In genomic region chr4:6032249-6033244, GRCh38 we compare ENCODE assay signal across 13 cellular contexts. TPM values are rescaled to one million over a fixed set of nuclear protein-coding genes. Genes with fewer than 3 reads are reported as not detected.
DNase-seq lines count a peak whose midpoint lies in the region; ATAC-seq and TF ChIP-seq lines count a peak whose summit lies in the region.
"Had no signal": no experiment of that assay in that cellular context is flagged by ENCODE, and none has a peak within 500 bp of the region (broad histone marks: within the 10 kb centered on the region; RNA-seq: fewer than 3 reads in every experiment).

No MANE protein-coding gene starts in this region.

- no peak for TF ChIP-seq CTCF in omental fat pad (IDR thresholded peaks at IDR 0.05)
- TF ChIP-seq CTCF in brain microvascular endothelial cell (IDR thresholded peaks at IDR 0.05; ENCODE audit: low read depth, low read length, missing control alignments): no peak

- CTCF ChIA-PET in activated CD4-positive, alpha-beta memory T cell treated with anti-CD3 and anti-CD28 coated beads, Interleukin-2, amount 10 ng/mL, durations not matched to agents 7 days and 5 days (lab: Charles Lee): interaction anchor here (1.2 to 1.5 kb wide), 2 partner anchors 32 to 299 kb away, joined by 3 to 4 read pairs; no protein-coding TSS in a partner anchor

- H3K9me3 Mint-ChIP-seq in activated CD4-positive, alpha-beta memory T cell treated with anti-CD3 and anti-CD28 coated beads, Interleukin-2, amount 10 ng/mL, durations not matched to agents 7 days and 5 days: no peaks in the 10 kb centered on the region
- H3K9me3 Mint-ChIP-seq: activated naive CD8-positive, alpha-beta T cell treated with anti-CD3 and anti-CD28 coated beads, Interleukin-2, amount 10 ng/mL, durations not matched to agents 7 days and 5 days; naive B cell had no signal

- in situ Hi-C loops in brain microvascular endothelial cell (cut with HindIII; ENCODE audit: low pct_ligation_motif_present, low sequenced_read_pairs): no loop called here

- H3K27me3 Mint-ChIP-seq in activated CD4-positive, alpha-beta memory T cell treated with anti-CD3 and anti-CD28 coated beads, Interleukin-2, amount 10 ng/mL, durations not matched to agents 7 days and 5 days: no peaks in the 10 kb centered on the region
- H3K27me3 Mint-ChIP-seq: activated naive CD8-positive, alpha-beta T cell treated with anti-CD3 and anti-CD28 coated beads, Interleukin-2, amount 10 ng/mL, durations not matched to agents 7 days and 5 days had no signal

- DNase-seq in Daoy (ENCODE audit: low read depth) (peak; percentile 46), NCI-H345 (lab: John Stamatoyannopoulos, UW) (peak; percentile 85), omental fat pad (ENCODE audit: low spot score) (no peak), SK-N-DZ (ENCODE audit: low spot score) (no peak), NCI-H526 treated with DMSO at 0.1 percent for 48 hours (lab: John Stamatoyannopoulos, UW) (no peak), brain microvascular endothelial cell (no peak)
- no peak for DNase-seq in activated CD4-positive, alpha-beta memory T cell treated with anti-CD3 and anti-CD28 coated beads, Interleukin-2, amount 10 ng/mL, durations not matched to agents 7 days and 5 days
- DNase-seq: activated naive CD8-positive, alpha-beta T cell treated with anti-CD3 and anti-CD28 coated beads, Interleukin-2, amount 10 ng/mL, durations not matched to agents 7 days and 5 days; naive B cell; stimulated activated CD4-positive, alpha-beta T cell treated with anti-CD3 and anti-CD28 coated beads, Interleukin-2, amount 100 ng/mL, for 24 hours; T-helper 1 cell had no signal

- no peak overlapping the region for H3K4me3 ChIP-seq in brain microvascular endothelial cell (ENCODE audit: low read depth, low read length)

- POLR2A ChIA-PET in activated CD4-positive, alpha-beta memory T cell treated with anti-CD3 and anti-CD28 coated beads, Interleukin-2, amount 10 ng/mL, durations not matched to agents 7 days and 5 days (lab: Charles Lee): no interaction called here

- H3K4me1 Mint-ChIP-seq in activated CD4-positive, alpha-beta memory T cell treated with anti-CD3 and anti-CD28 coated beads, Interleukin-2, amount 10 ng/mL, durations not matched to agents 7 days and 5 days: no peaks in the 10 kb centered on the region
- H3K4me1 Mint-ChIP-seq: activated naive CD8-positive, alpha-beta T cell treated with anti-CD3 and anti-CD28 coated beads, Interleukin-2, amount 10 ng/mL, durations not matched to agents 7 days and 5 days; naive B cell had no signal

- no peak overlapping the region for H3K27ac Mint-ChIP-seq in activated CD4-positive, alpha-beta memory T cell treated with anti-CD3 and anti-CD28 coated beads, Interleukin-2, amount 10 ng/mL, durations not matched to agents 7 days and 5 days
- H3K27ac Mint-ChIP-seq: activated naive CD8-positive, alpha-beta T cell treated with anti-CD3 and anti-CD28 coated beads, Interleukin-2, amount 10 ng/mL, durations not matched to agents 7 days and 5 days had no signal

- H3K36me3 Mint-ChIP-seq in activated CD4-positive, alpha-beta memory T cell treated with anti-CD3 and anti-CD28 coated beads, Interleukin-2, amount 10 ng/mL, durations not matched to agents 7 days and 5 days (ENCODE audit: low read depth): peaks cover 7% of the 10 kb centered on the region
- H3K36me3 Mint-ChIP-seq: activated naive CD8-positive, alpha-beta T cell treated with anti-CD3 and anti-CD28 coated beads, Interleukin-2, amount 10 ng/mL, durations not matched to agents 7 days and 5 days; naive B cell had no signal

- no peaks in the 10 kb centered on the region for H3K36me3 ChIP-seq in brain microvascular endothelial cell (replicated peaks)

- H3K4me3 Mint-ChIP-seq in activated CD4-positive, alpha-beta memory T cell treated with anti-CD3 and anti-CD28 coated beads, Interleukin-2, amount 10 ng/mL, durations not matched to agents 7 days and 5 days: no peak overlapping the region
- H3K4me3 Mint-ChIP-seq: activated naive CD8-positive, alpha-beta T cell treated with anti-CD3 and anti-CD28 coated beads, Interleukin-2, amount 10 ng/mL, durations not matched to agents 7 days and 5 days; naive B cell had no signal

- no peaks in the 10 kb centered on the region for H3K27me3 ChIP-seq in brain microvascular endothelial cell (replicated peaks)

- H3K27ac ChIP-seq in brain microvascular endothelial cell: no peak overlapping the region

- ATAC-seq in esophagus mucosa (peak; percentile 33), omental fat pad (ENCODE audit: low FRiP score) (peak; percentile 65)

RNA-seq across cellular contexts. Expression of gene C4orf50, which starts 14.3 kb away (rescaled TPM):
- total RNA-seq in Daoy (2014; rRNA removed; shearing (Covaris generic)): not detected in 2 replicates
- total RNA-seq in esophagus mucosa (0.04 TPM), omental fat pad (under 1 TPM in 3 of 4 donors, not detected in 1; under 0.01 to 0.19 (median 0.09) TPM)
- 0.92 and 1.1 TPM in 2 replicates for polyA plus RNA-seq in SK-N-DZ (2014; cell fraction: cytosol; rRNA removed)
- 0.73 and 1.3 TPM in 2 replicates for polyA plus RNA-seq in SK-N-DZ (2014; cell fraction: nucleus; rRNA removed)
- 1 to 10 TPM; 1.0 to 1.2 TPM for total RNA-seq in activated CD4-positive, alpha-beta memory T cell treated with anti-CD3 and anti-CD28 coated beads, Interleukin-2, amount 10 ng/mL, durations not matched to agents 7 days and 5 days
- total RNA-seq: HT-29 had no signal

Comparison
In these comparisons a context has a peak if more than half of its experiments do, and no peak if none do; other contexts are left out.
1. DNase-seq: peak in Daoy (single experiment) and NCI-H345 (single experiment); none in omental fat pad (single experiment), SK-N-DZ (single experiment), NCI-H526 treated with DMSO at 0.1 percent for 48 hours (single experiment), brain microvascular endothelial cell (single experiment) and activated CD4-positive, alpha-beta memory T cell treated with anti-CD3 and anti-CD28 coated beads, Interleukin-2, amount 10 ng/mL, durations not matched to agents 7 days and 5 days (single experiment).